Comparison of ENCODE assay signal across 8 cellular contexts in the genomic region with DNA sequence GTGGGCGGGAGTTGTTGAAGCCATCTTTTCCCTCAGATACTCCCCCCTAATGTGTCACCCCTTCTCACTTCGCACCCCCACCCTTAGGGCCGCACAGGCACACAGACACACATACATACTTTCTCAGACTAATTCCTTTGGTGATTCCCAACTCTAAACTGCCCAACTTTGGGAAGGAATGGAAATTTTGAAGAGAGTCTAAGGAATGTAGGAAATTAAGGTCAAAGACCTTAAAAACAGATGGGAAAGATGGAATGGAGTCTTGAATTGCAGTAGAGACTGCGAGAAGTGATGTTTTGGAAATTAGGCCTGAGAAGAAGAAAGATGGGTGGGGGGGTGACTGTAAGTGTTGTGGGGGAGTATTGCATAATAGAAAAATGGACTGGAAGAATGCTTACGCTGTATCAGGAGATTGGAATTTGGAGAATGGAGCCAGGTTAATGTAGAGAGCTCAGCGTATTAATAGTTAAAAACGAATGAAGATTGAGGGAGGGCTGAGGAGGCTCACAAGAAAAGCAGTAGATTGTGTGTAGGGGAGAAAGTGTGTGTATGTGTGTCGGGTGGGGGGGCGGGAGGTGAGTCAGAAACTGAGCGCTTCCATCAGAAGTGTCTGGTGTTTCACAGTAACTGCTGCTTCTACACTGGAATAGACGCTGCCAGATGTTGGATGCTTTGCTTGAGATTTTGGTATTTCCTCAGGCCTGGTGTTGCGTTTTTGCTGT. TPM values are rescaled to one million over a fixed set of nuclear protein-coding genes. Genes with fewer than 3 reads are reported as not detected.
DNase-seq lines count a peak whose midpoint lies in the region; ATAC-seq, FAIRE-seq and TF ChIP-seq lines count a peak whose summit lies in the region.

No MANE protein-coding gene starts in this region.

- TF ChIP-seq CTCF in A549 (IDR thresholded peaks at IDR 0.05) (no peak), HEK293 (tag by site-specific recombination; IDR thresholded peaks at IDR 0.05) (no peak), WERI-Rb-1 (IDR thresholded peaks at IDR 0.05; ENCODE audit: low read depth, low read length) (no peak), fibroblast of lung (conservative IDR thresholded peaks at IDR 0.05 in 1 of 2, IDR thresholded peaks at IDR 0.05 in 1 of 2; ENCODE audit: low read depth in 1 of 2, low read length in 2 of 2) (no peak), osteocyte (IDR thresholded peaks at IDR 0.05) (no peak)

- H3K4me1 Mint-ChIP-seq in osteocyte (ENCODE audit: unreplicated experiment) = peaks cover 41% of the 10 kb centered on the region

- H3K9me3 ChIP-seq in A549 (no peaks in the 10 kb centered on the region), HEK293 (ENCODE audit: control insufficient read depth, insufficient read depth, low read depth, low read length) (no peaks in the 10 kb centered on the region), WERI-Rb-1 (ENCODE audit: severe bottlenecking) (no peaks in the 10 kb centered on the region), fibroblast of lung (ENCODE audit: control insufficient read depth, insufficient read depth, low read depth, low read length) (no peaks in the 10 kb centered on the region)

- no peak for TF ChIP-seq POLR2A in A549 (IDR thresholded peaks at IDR 0.05; ENCODE audit: low read length)

- peak overlapping the region; percentile 93 for H3K9ac ChIP-seq in fibroblast of lung (ENCODE audit: insufficient read depth, low read length)

- H3K27ac ChIP-seq in A549 (peak overlapping the region; percentile 95), HEK293 (ENCODE audit: extremely low read depth, low read depth, low read length) (peak overlapping the region; percentile 80), WERI-Rb-1 (peak overlapping the region; percentile 91), fibroblast of lung (ENCODE audit: insufficient read depth, low read length) (peak overlapping the region; percentile 95)

- peaks cover 20 to 32% of the 10 kb centered on the region in 2 experiments; a peak in 2 of 3 replicates for H3K36me3 ChIP-seq in HEK293 (ENCODE audit: control insufficient read depth in 2 of 2, insufficient read depth in 1 of 2, low read length in 2 of 2)
- peaks cover 56% of the 10 kb centered on the region for H3K36me3 ChIP-seq in WERI-Rb-1
- no peaks in the 10 kb centered on the region for H3K36me3 ChIP-seq in fibroblast of lung (ENCODE audit: control insufficient read depth, insufficient read depth, low read length)

- H3K27ac Mint-ChIP-seq in osteocyte (ENCODE audit: unreplicated experiment) = peak overlapping the region; percentile 100

- DNase-seq in A549 (ENCODE audit: low read depth in 1 of 2, low spot score in 1 of 2) = peak; percentile 46 to 54
- DNase-seq in WERI-Rb-1 = no peak
- peak; percentile 80 to 94 for DNase-seq in fibroblast of lung (ENCODE audit: low read depth in 2 of 2)
- DNase-seq in osteocyte (ENCODE audit: extremely low spot score, unreplicated experiment) = no peak
- no peak for DNase-seq in KG1 (lab: John Stamatoyannopoulos, UW)
- DNase-seq in iPS-NIHi7 (ENCODE audit: extremely low spot score) = no peak

- 9% methylated on average over 11 of the region's 12 CpGs for WGBS in A549 (ENCODE audit: missing lambda C conversion rate)

- POLR2A ChIA-PET in A549 (lab: Yijun Ruan, JAX) = interaction anchor here (1.8 kb wide), 1 partner anchor 10 kb away, joined by 4 read pairs; the partner anchor contains the start of gene VPS72
- POLR2A ChIA-PET in HEK293 (lab: Yijun Ruan, JAX) = interaction anchor here (0.5 to 2.2 kb wide), 7 partner anchors 10 to 302 kb away, joined by 3 to 9 read pairs (median 4); partner anchors contain the start of genes PSMD4 and VPS72

- no peaks in the 10 kb centered on the region for H3K27me3 ChIP-seq in WERI-Rb-1 (ENCODE audit: insufficient read depth, low read depth, severe bottlenecking)
- H3K27me3 ChIP-seq in fibroblast of lung (ENCODE audit: control insufficient read depth, insufficient read depth, low read length) = no peaks in the 10 kb centered on the region

- no peaks in the 10 kb centered on the region for H4K20me1 ChIP-seq in fibroblast of lung (ENCODE audit: control insufficient read depth, extremely low read depth, insufficient read depth, low read length)

- CTCF ChIA-PET in A549 (lab: Yijun Ruan, JAX) (interaction anchor here (0.6 to 5.8 kb wide), 5 partner anchors 11 to 141 kb away, joined by 3 to 48 read pairs (median 3); partner anchors contain the start of gene VPS72), HEK293 (lab: Yijun Ruan, JAX) (interaction anchor here (0.6 to 2.4 kb wide), 3 partner anchors 27 to 946 kb away, joined by 3 to 11 read pairs (median 4); no protein-coding TSS in a partner anchor)

- no peak overlapping the region for H2AFZ ChIP-seq in fibroblast of lung (ENCODE audit: low read length)

- H3K9me3 Mint-ChIP-seq in osteocyte (ENCODE audit: unreplicated experiment) = no peaks in the 10 kb centered on the region

- H3K4me2 ChIP-seq in A549 (peak overlapping the region; percentile 87), fibroblast of lung (ENCODE audit: extremely low read depth, insufficient read depth, low read length) (peak overlapping the region; percentile 91)

- H3K79me2 ChIP-seq in fibroblast of lung (ENCODE audit: control insufficient read depth, insufficient read depth, low read length) = peaks cover 60% of the 10 kb centered on the region

- ATAC-seq in A549 (no peak), HG03045 (IDR thresholded peaks at IDR 0.05; ENCODE audit: unreplicated experiment) (no peak)

- FAIRE-seq in A549 (lab: Jason Lieb, UNC) = no peak

- H3K27me3 Mint-ChIP-seq in osteocyte (ENCODE audit: unreplicated experiment) = no peaks in the 10 kb centered on the region

- H3K4me3 Mint-ChIP-seq in osteocyte (ENCODE audit: unreplicated experiment) = peak overlapping the region; percentile 100

- no peak for TF ChIP-seq EP300 in A549 (IDR thresholded peaks at IDR 0.05)

- H3K4me1 ChIP-seq in A549 = peaks cover 23% of the 10 kb centered on the region
- peaks cover 8% of the 10 kb centered on the region for H3K4me1 ChIP-seq in HEK293 (ENCODE audit: control insufficient read depth, insufficient read depth, low read length)
- H3K4me1 ChIP-seq in fibroblast of lung (ENCODE audit: control insufficient read depth, extremely low read depth, insufficient read depth, low read length) = peaks cover 3% of the 10 kb centered on the region

- H3K4me3 ChIP-seq in A549 (peak overlapping the region; percentile 78), HEK293 (ENCODE audit: low read depth, low read length) (peak overlapping the region; percentile 94), WERI-Rb-1 (ENCODE audit: low read depth, low read length) (peak overlapping the region; percentile 54), fibroblast of lung (replicated peaks in 1 of 4; ENCODE audit: control extremely low read depth in 1 of 4, insufficient read depth in 1 of 4, low read depth in 3 of 4, low read length in 4 of 4) (peak overlapping the region; percentile 79 to 99 (median 96))

- peaks cover 4% of the 10 kb centered on the region for H3K36me3 Mint-ChIP-seq in osteocyte (ENCODE audit: unreplicated experiment)

- TF ChIP-seq RAD21 in A549 (conservative IDR thresholded peaks at IDR 0.05 in 1 of 2, IDR thresholded peaks at IDR 0.05 in 1 of 2) = no peak

RNA-seq across cellular contexts. Expression of gene PIP5K1A, which starts 1.7 kb away (rescaled TPM):
- polyA plus RNA-seq in A549 (2011; rRNA removed) = 129 and 183 TPM in 2 replicates
- 49.3 and 59.9 TPM in 2 replicates for polyA plus RNA-seq in A549 (2012; cell fraction: cytosol; rRNA removed)
- 31.6 and 58.2 TPM in 2 replicates for polyA plus RNA-seq in A549 (2012; cell fraction: nucleus; rRNA removed)
- polyA plus RNA-seq in A549 (2017; fragmentation: RNase III; extraction: RNeasy Plus Mini Kit Qiagen cat#74134 plus additional on column Dnase treatment) = 46.8 to 50.0 TPM (median 49.4 TPM) in 3 replicates
- polyA minus RNA-seq in A549 (2011; rRNA and poly(A)+ RNA removed) = 143 and 168 TPM in 2 replicates
- total RNA-seq in fibroblast of lung = 61.4 and 80.9 TPM in 2 replicates
- 108 and 118 TPM in 2 replicates for polyA plus RNA-seq in fibroblast of lung
- 42.9 and 53.1 TPM in 2 replicates for polyA plus RNA-seq in fibroblast of lung (2012)
- polyA minus RNA-seq in fibroblast of lung (ENCODE audit: low replicate concordance) = 179 and 256 TPM in 2 replicates
- 84.4 and 89.5 TPM in 2 replicates for total RNA-seq in osteocyte

RNA-seq across cellular contexts. Expression of gene VPS72, which starts 10.0 kb away (rescaled TPM):
- 64.4 and 81.2 TPM in 2 replicates for polyA plus RNA-seq in A549 (2011; rRNA removed)
- polyA plus RNA-seq in A549 (2012; cell fraction: cytosol; rRNA removed) = 55.2 and 56.7 TPM in 2 replicates
- 42.2 and 46.1 TPM in 2 replicates for polyA plus RNA-seq in A549 (2012; cell fraction: nucleus; rRNA removed)
- 49.7 to 50.8 TPM (median 49.8 TPM) in 3 replicates for polyA plus RNA-seq in A549 (2017; fragmentation: RNase III; extraction: RNeasy Plus Mini Kit Qiagen cat#74134 plus additional on column Dnase treatment)
- polyA minus RNA-seq in A549 (2011; rRNA and poly(A)+ RNA removed) = 43.6 and 56.1 TPM in 2 replicates
- 42.9 and 47.5 TPM in 2 replicates for total RNA-seq in fibroblast of lung
- 43.8 and 57.8 TPM in 2 replicates for polyA plus RNA-seq in fibroblast of lung
- polyA plus RNA-seq in fibroblast of lung (2012) = 38.2 and 56.5 TPM in 2 replicates
- 29.1 and 33.5 TPM in 2 replicates for polyA minus RNA-seq in fibroblast of lung (ENCODE audit: low replicate concordance)
- total RNA-seq in osteocyte = 77.5 and 91.6 TPM in 2 replicates

RNA-seq across cellular contexts. Expression of gene TMOD4, which starts 24.2 kb away (rescaled TPM):
- polyA plus RNA-seq in A549 (2011; rRNA removed) (0.30 TPM in 1 of 2 replicates, not detected in the other), A549 (2017; fragmentation: RNase III; extraction: RNeasy Plus Mini Kit Qiagen cat#74134 plus additional on column Dnase treatment) (0.29 to 0.49 TPM in 2 of 3 replicates, not detected in the other), fibroblast of lung (0.41 and 0.53 TPM in 2 replicates)
- 0.38 TPM in 2 replicates for polyA plus RNA-seq in A549 (2012; cell fraction: cytosol; rRNA removed)
- 0.42 TPM in 1 of 2 replicates, not detected in the other for polyA plus RNA-seq in A549 (2012; cell fraction: nucleus; rRNA removed)
- polyA minus RNA-seq in A549 (2011; rRNA and poly(A)+ RNA removed) = 0.50 TPM in 1 of 2 replicates, not detected in the other
- total RNA-seq in fibroblast of lung (not detected in 2 replicates), osteocyte (2.8 TPM in 1 of 2 replicates, not detected in the other)
- 0.37 TPM in 1 of 2 replicates, not detected in the other for polyA plus RNA-seq in fibroblast of lung (2012)
- polyA minus RNA-seq in fibroblast of lung (ENCODE audit: low replicate concordance) = not detected in 2 replicates

RNA-seq across cellular contexts. Expression of gene SCNM1, which starts 34.1 kb away (rescaled TPM):
- polyA plus RNA-seq in A549 (2011; rRNA removed) (27.9 and 29.3 TPM in 2 replicates), A549 (2017; fragmentation: RNase III; extraction: RNeasy Plus Mini Kit Qiagen cat#74134 plus additional on column Dnase treatment) (29.5 to 31.7 TPM (median 30.9 TPM) in 3 replicates), fibroblast of lung (29.7 and 32.7 TPM in 2 replicates)
- polyA plus RNA-seq in A549 (2012; cell fraction: cytosol; rRNA removed) = 17.9 and 21.8 TPM in 2 replicates
- polyA plus RNA-seq in A549 (2012; cell fraction: nucleus; rRNA removed) = 22.0 and 28.1 TPM in 2 replicates
- polyA minus RNA-seq in A549 (2011; rRNA and poly(A)+ RNA removed) = 20.5 and 22.6 TPM in 2 replicates
- total RNA-seq in fibroblast of lung (26.5 and 29.2 TPM in 2 replicates), osteocyte (45.0 and 49.8 TPM in 2 replicates)
- polyA plus RNA-seq in fibroblast of lung (2012) = 44.8 and 45.9 TPM in 2 replicates
- 8.7 and 28.3 TPM in 2 replicates for polyA minus RNA-seq in fibroblast of lung (ENCODE audit: low replicate concordance)

RNA-seq across cellular contexts. Expression of gene LYSMD1, which starts 34.3 kb away (rescaled TPM):
- polyA plus RNA-seq in A549 (2011; rRNA removed) (10.5 and 11.6 TPM in 2 replicates), A549 (2017; fragmentation: RNase III; extraction: RNeasy Plus Mini Kit Qiagen cat#74134 plus additional on column Dnase treatment) (7.0 to 7.3 TPM (median 7.3 TPM) in 3 replicates), fibroblast of lung (3.6 and 4.6 TPM in 2 replicates)
- 3.4 and 3.5 TPM in 2 replicates for polyA plus RNA-seq in A549 (2012; cell fraction: cytosol; rRNA removed)
- polyA plus RNA-seq in A549 (2012; cell fraction: nucleus; rRNA removed) = 2.5 and 3.9 TPM in 2 replicates
- 9.3 and 12.4 TPM in 2 replicates for polyA minus RNA-seq in A549 (2011; rRNA and poly(A)+ RNA removed)
- total RNA-seq in fibroblast of lung (8.2 and 9.7 TPM in 2 replicates), osteocyte (12.6 and 13.3 TPM in 2 replicates)
- polyA plus RNA-seq in fibroblast of lung (2012) = 3.8 and 5.0 TPM in 2 replicates
- 3.9 and 4.7 TPM in 2 replicates for polyA minus RNA-seq in fibroblast of lung (ENCODE audit: low replicate concordance)

Comparison
In these comparisons a context has a peak if more than half of its experiments do, and no peak if none do; other contexts are left out.
1. DNase-seq: peak in A549 (2 of 2) and fibroblast of lung (2 of 2); none in WERI-Rb-1 (single experiment), osteocyte (single experiment), KG1 (single experiment) and iPS-NIHi7 (single experiment).
2. Of the 5 proteins assayed by ChIP-seq in both HEK293 and A549: peak only in HEK293: none; only in A549: HOXA7; in both: none; in neither: 4.
3. Peak in every context shown above with its lines, with median percentiles within 50 percentile points of each other: H3K27ac ChIP-seq and H3K4me3 ChIP-seq.